ENCODE assay signal across 1 cellular context in the genomic region with DNA sequence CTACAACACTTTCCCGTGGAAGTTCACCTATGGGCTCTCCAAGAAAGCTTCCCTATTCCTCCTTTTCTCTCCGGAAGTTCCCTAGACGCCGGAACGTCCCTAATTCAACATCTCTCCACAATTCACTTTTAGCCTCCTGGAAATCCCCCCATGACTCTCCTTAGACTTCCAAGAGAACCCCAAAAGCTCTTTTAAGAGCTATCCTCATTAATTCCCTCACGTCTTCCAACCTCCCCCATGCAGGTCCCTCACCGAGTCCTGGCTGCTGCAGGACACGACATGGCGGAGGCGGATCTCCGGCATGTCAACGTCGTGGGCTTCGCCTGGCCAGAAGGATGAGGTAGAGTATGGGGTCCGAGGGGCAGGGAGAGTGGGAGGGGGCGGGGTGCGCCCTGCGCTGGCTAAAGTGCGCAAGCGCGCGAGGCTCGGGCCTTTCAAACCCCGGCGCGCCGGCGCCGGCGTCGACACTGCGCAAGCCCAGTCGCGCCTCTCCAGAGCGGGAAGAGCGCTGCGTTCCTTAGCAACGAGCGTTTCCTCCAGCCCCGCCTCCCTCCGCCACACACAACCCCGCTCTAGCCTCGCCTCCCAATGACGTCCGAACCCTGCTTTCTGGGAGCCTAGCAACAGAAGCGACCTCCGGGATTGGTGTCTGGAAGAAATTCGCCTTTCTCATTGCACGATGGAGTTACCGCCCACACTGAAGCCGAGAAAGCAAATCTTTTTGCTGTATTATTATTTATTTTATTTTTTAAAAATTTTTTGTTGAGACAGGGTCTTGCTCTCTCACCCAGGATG.
TF ChIP-seq lines count a peak whose summit lies in the region.

Gene PINLYP, plus strand, starts transcription at position 646 of the 795 bp plus-strand sequence. CDS start 1,391 bp downstream, outside the sequence.
Gene XRCC1, minus strand, starts transcription at position 372 of the 795 bp plus-strand sequence. Its CDS starts 69 bp downstream, at position 303.

TF ChIP-seq in HepG2, 621 proteins besides CTCF, POLR2A, EP300 and RAD21 (continued from another document and continues in another):
- TF ChIP-seq, protein P1, sequence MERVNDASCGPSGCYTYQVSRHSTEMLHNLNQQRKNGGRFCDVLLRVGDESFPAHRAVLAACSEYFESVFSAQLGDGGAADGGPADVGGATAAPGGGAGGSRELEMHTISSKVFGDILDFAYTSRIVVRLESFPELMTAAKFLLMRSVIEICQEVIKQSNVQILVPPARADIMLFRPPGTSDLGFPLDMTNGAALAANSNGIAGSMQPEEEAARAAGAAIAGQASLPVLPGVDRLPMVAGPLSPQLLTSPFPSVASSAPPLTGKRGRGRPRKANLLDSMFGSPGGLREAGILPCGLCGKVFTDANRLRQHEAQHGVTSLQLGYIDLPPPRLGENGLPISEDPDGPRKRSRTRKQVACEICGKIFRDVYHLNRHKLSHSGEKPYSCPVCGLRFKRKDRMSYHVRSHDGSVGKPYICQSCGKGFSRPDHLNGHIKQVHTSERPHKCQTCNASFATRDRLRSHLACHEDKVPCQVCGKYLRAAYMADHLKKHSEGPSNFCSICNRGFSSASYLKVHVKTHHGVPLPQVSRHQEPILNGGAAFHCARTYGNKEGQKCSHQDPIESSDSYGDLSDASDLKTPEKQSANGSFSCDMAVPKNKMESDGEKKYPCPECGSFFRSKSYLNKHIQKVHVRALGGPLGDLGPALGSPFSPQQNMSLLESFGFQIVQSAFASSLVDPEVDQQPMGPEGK (CRISPR knock-in tag; IDR thresholded peaks at IDR 0.05) = 0 out of 2 replicates have a peak, but pooled peaks have one; percentile 18
- TF ChIP-seq DR1 (CRISPR knock-in tag; IDR thresholded peaks at IDR 0.05) (peak; percentile 20; the same call in 1 of the 2 replicates), ZNF619 (CRISPR knock-in tag; IDR thresholded peaks at IDR 0.05) (no peak), HNRNPLL (IDR thresholded peaks at IDR 0.05; ENCODE audit: low read depth, low read length, poor library complexity, severe bottlenecking) (peak; percentile 67), SIX1 (CRISPR knock-in tag; IDR thresholded peaks at IDR 0.05; ENCODE audit: borderline replicate concordance) (no peak), PHF8 (CRISPR knock-in tag; IDR thresholded peaks at IDR 0.05) (peak; percentile 63), NFRKB (IDR thresholded peaks at IDR 0.05) (no peak), ZMYM3 (CRISPR knock-in tag; IDR thresholded peaks at IDR 0.05) (no peak), U2AF1 (optimal IDR thresholded peaks at IDR 0.05; ENCODE audit: low read depth, low read length) (no peak), CEBPG (CRISPR knock-in tag; IDR thresholded peaks at IDR 0.05) (no peak), MAZ (IDR thresholded peaks at IDR 0.05; ENCODE audit: borderline replicate concordance, low read depth, low read length) (peak; percentile 75; the same call in 1 of the 2 replicates), MAZ (CRISPR knock-in tag; IDR thresholded peaks at IDR 0.05; ENCODE audit: low read depth) (no peak), ZFP1 (CRISPR knock-in tag; IDR thresholded peaks at IDR 0.05) (0 out of 2 replicates have a peak, but pooled peaks have one; percentile 12), MXI1 (IDR thresholded peaks at IDR 0.05; ENCODE audit: borderline replicate concordance, low read depth, low read length) (peak; percentile 93), ZNF276 (CRISPR knock-in tag; IDR thresholded peaks at IDR 0.05; ENCODE audit: low read depth) (no peak), RFXANK (CRISPR knock-in tag; IDR thresholded peaks at IDR 0.05) (peak; percentile 97), AKAP8 (CRISPR knock-in tag; IDR thresholded peaks at IDR 0.05) (no peak), ZNF18 (CRISPR knock-in tag; IDR thresholded peaks at IDR 0.05; ENCODE audit: insufficient replicate concordance) (no peak), GMEB1 (CRISPR knock-in tag; IDR thresholded peaks at IDR 0.05; ENCODE audit: borderline replicate concordance) (peak; percentile 73; the same call in 1 of the 2 replicates), NFYB (CRISPR knock-in tag; IDR thresholded peaks at IDR 0.05) (peak; percentile 62), ARID2 (CRISPR knock-in tag; IDR thresholded peaks at IDR 0.05; ENCODE audit: borderline replicate concordance) (no peak), PCBP2 (optimal IDR thresholded peaks at IDR 0.05; ENCODE audit: low read depth, low read length, poor library complexity, severe bottlenecking) (no peak), HDAC1 (CRISPR knock-in tag; IDR thresholded peaks at IDR 0.05) (peak; percentile 70), ZFY (CRISPR knock-in tag; IDR thresholded peaks at IDR 0.05) (peak; percentile 50; the same call in 1 of the 2 replicates), ZNF335 (CRISPR knock-in tag; IDR thresholded peaks at IDR 0.05) (peak; percentile 99)
- TF ChIP-seq, protein P2, sequence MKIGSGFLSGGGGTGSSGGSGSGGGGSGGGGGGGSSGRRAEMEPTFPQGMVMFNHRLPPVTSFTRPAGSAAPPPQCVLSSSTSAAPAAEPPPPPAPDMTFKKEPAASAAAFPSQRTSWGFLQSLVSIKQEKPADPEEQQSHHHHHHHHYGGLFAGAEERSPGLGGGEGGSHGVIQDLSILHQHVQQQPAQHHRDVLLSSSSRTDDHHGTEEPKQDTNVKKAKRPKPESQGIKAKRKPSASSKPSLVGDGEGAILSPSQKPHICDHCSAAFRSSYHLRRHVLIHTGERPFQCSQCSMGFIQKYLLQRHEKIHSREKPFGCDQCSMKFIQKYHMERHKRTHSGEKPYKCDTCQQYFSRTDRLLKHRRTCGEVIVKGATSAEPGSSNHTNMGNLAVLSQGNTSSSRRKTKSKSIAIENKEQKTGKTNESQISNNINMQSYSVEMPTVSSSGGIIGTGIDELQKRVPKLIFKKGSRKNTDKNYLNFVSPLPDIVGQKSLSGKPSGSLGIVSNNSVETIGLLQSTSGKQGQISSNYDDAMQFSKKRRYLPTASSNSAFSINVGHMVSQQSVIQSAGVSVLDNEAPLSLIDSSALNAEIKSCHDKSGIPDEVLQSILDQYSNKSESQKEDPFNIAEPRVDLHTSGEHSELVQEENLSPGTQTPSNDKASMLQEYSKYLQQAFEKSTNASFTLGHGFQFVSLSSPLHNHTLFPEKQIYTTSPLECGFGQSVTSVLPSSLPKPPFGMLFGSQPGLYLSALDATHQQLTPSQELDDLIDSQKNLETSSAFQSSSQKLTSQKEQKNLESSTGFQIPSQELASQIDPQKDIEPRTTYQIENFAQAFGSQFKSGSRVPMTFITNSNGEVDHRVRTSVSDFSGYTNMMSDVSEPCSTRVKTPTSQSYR (CRISPR knock-in tag; IDR thresholded peaks at IDR 0.05; ENCODE audit: borderline replicate concordance) = peak; percentile 39; the same call in 1 of the 2 replicates
- TF ChIP-seq, protein P3, sequence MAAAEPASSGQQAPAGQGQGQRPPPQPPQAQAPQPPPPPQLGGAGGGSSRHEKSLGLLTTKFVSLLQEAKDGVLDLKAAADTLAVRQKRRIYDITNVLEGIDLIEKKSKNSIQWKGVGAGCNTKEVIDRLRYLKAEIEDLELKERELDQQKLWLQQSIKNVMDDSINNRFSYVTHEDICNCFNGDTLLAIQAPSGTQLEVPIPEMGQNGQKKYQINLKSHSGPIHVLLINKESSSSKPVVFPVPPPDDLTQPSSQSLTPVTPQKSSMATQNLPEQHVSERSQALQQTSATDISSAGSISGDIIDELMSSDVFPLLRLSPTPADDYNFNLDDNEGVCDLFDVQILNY (CRISPR knock-in tag; conservative IDR thresholded peaks at IDR 0.05) = peak; percentile 92
- TF ChIP-seq, protein P4, sequence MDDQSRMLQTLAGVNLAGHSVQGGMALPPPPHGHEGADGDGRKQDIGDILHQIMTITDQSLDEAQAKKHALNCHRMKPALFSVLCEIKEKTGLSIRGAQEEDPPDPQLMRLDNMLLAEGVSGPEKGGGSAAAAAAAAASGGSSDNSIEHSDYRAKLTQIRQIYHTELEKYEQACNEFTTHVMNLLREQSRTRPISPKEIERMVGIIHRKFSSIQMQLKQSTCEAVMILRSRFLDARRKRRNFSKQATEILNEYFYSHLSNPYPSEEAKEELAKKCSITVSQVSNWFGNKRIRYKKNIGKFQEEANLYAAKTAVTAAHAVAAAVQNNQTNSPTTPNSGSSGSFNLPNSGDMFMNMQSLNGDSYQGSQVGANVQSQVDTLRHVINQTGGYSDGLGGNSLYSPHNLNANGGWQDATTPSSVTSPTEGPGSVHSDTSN (CRISPR knock-in tag; IDR thresholded peaks at IDR 0.05; ENCODE audit: borderline replicate concordance) = no peak
- TF ChIP-seq, protein P5, sequence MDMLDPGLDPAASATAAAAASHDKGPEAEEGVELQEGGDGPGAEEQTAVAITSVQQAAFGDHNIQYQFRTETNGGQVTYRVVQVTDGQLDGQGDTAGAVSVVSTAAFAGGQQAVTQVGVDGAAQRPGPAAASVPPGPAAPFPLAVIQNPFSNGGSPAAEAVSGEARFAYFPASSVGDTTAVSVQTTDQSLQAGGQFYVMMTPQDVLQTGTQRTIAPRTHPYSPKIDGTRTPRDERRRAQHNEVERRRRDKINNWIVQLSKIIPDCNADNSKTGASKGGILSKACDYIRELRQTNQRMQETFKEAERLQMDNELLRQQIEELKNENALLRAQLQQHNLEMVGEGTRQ (IDR thresholded peaks at IDR 0.05; ENCODE audit: low read depth, low read length) = no peak
- TF ChIP-seq, protein P5 (CRISPR knock-in tag; IDR thresholded peaks at IDR 0.05; ENCODE audit: borderline replicate concordance) = no peak
- TF ChIP-seq, protein P6, sequence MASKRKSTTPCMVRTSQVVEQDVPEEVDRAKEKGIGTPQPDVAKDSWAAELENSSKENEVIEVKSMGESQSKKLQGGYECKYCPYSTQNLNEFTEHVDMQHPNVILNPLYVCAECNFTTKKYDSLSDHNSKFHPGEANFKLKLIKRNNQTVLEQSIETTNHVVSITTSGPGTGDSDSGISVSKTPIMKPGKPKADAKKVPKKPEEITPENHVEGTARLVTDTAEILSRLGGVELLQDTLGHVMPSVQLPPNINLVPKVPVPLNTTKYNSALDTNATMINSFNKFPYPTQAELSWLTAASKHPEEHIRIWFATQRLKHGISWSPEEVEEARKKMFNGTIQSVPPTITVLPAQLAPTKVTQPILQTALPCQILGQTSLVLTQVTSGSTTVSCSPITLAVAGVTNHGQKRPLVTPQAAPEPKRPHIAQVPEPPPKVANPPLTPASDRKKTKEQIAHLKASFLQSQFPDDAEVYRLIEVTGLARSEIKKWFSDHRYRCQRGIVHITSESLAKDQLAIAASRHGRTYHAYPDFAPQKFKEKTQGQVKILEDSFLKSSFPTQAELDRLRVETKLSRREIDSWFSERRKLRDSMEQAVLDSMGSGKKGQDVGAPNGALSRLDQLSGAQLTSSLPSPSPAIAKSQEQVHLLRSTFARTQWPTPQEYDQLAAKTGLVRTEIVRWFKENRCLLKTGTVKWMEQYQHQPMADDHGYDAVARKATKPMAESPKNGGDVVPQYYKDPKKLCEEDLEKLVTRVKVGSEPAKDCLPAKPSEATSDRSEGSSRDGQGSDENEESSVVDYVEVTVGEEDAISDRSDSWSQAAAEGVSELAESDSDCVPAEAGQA (IDR thresholded peaks at IDR 0.05; ENCODE audit: low read depth) = no peak
- TF ChIP-seq, protein P6 (CRISPR knock-in tag; IDR thresholded peaks at IDR 0.05; ENCODE audit: borderline replicate concordance) = no peak
